ENCODE assay signal across 22 cellular contexts in the genomic region with DNA sequence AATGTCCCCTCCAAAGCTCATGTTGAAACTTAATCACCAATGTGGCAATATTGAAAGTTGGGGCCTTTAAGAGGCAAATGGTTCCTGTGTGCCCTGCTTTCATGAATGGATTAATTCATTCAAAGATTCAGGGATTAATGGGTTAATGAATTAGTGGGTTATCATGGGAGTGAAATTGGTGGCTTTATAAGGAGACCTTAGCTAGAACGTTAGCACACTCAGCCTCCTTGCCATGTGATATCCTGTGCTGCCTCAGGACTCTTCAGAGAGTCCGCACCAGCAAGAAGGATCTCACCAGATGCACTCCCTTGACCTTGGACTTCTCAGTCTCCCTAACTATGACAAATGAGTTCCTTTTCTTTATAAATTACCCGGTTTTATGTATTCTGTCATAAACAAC.
"Had no signal": no experiment of that assay in that cellular context is flagged by ENCODE, and none has a peak within 500 bp of the region (broad histone marks: within the 10 kb centered on the region; RNA-seq: fewer than 3 reads in every experiment).

No MANE protein-coding gene starts in this region.

- H3K4me3 ChIP-seq: left ventricle myocardium inferior, lung, mucosa of descending colon, ovary, right atrium auricular region, right lobe of liver, stomach, thyroid gland, transverse colon, upper lobe of left lung, vagina had no signal

- H3K4me1 ChIP-seq: testis had no signal

- H3K9me3 ChIP-seq: left ventricle myocardium inferior, mucosa of descending colon, ovary, right atrium auricular region, right lobe of liver, stomach, testis, thyroid gland, transverse colon, upper lobe of left lung, vagina had no signal

- H3K36me3 ChIP-seq: left ventricle myocardium inferior, ovary, right atrium auricular region, right lobe of liver, stomach, thyroid gland, transverse colon, upper lobe of left lung, vagina had no signal

- DNase-seq: islet precursor cell; left ventricle myocardium inferior; midbrain; mucosa of descending colon; naive thymus-derived CD4-positive, alpha-beta T cell; ovary; right lobe of liver; stimulated activated CD4-positive, alpha-beta T cell treated with anti-CD3 and anti-CD28 coated beads, Interleukin-12 subunit alpha, Interleukin-12 subunit beta, amount 100 ng/mL, for 4 hours; stimulated activated CD4-positive, alpha-beta T cell treated with anti-CD3 and anti-CD28 coated beads, Interleukin-15, amount 100 ng/mL, for 24 hours; stimulated activated CD4-positive, alpha-beta T cell treated with anti-CD3 and anti-CD28 coated beads, Interleukin-2, amount 100 ng/mL, for 24 hours; stimulated activated CD4-positive, alpha-beta T cell treated with anti-CD3 and anti-CD28 coated beads, Interleukin-4, amount 100 ng/mL, for 1 hour; stimulated activated naive B cell treated with anti-CD40 and anti-IgM and Interleukin-4, amounts not matched to agents 10 μg/mL and 1 μg/mL and 100 μg/mL, for 72 hours; stimulated activated naive CD8-positive, alpha-beta T cell treated with anti-CD3 and anti-CD28 coated beads, Interleukin-15, Interleukin-2, amounts not matched to agents 100 U/mL and 50 U/mL, for 24 hours; stomach; testis; thyroid gland; transverse colon; upper lobe of left lung had no signal

- H3K27ac ChIP-seq: left ventricle myocardium inferior, ovary, right atrium auricular region, right lobe of liver, stomach, testis, thyroid gland, transverse colon, upper lobe of left lung, vagina had no signal

- ATAC-seq: mucosa of descending colon; naive thymus-derived CD4-positive, alpha-beta T cell; natural killer cell treated with Interleukin-12 subunit alpha and Interleukin-12 subunit beta and Interleukin-15 and Interleukin-18, amount 100 ng/mL, for 72 hours; right lobe of liver; stimulated activated naive B cell treated with anti-CD40 and anti-IgM and Interleukin-4, amounts not matched to agents 10 μg/mL and 1 μg/mL and 100 μg/mL, for 72 hours; stimulated activated naive CD8-positive, alpha-beta T cell treated with anti-CD3 and anti-CD28 coated beads, Interleukin-15, Interleukin-2, amounts not matched to agents 100 U/mL and 50 U/mL, for 24 hours had no signal

- H3K27me3 ChIP-seq: ovary, right atrium auricular region, right lobe of liver, stomach, testis, thyroid gland, transverse colon, upper lobe of left lung, vagina had no signal
